ENCODE assay signal across 8 cellular contexts in genomic region chr6:26103141-26103769, GRCh38.
DNase-seq lines count a peak whose midpoint lies in the region; ATAC-seq and TF ChIP-seq lines count a peak whose summit lies in the region.

No MANE protein-coding gene starts in this region.

- peak overlapping the region; percentile 60 for H3K9ac ChIP-seq in OCI-LY1 (ENCODE audit: low read length)

- peak overlapping the region; percentile 85 to 90 (median 87) for H3K4me3 Mint-ChIP-seq in nephron

- DNase-seq in DMS53 treated with DMSO at 0.1 percent for 48 hours (lab: John Stamatoyannopoulos, UW; ENCODE audit: unreplicated experiment) (peak; percentile 54), HAP-1 (ENCODE audit: low spot score in 2 of 2) (peak; percentile 12 to 65), inferior parietal cortex (ENCODE audit: extremely low spot score) (no peak), middle frontal gyrus (ENCODE audit: extremely low spot score, low spot score) (no peak)
- DNase-seq in effector memory CD4-positive, alpha-beta T cell = no peak

- H3K27ac Mint-ChIP-seq in nephron = peak overlapping the region; percentile 84 to 98 (median 95)

- TF ChIP-seq CTCF in OCI-LY1 (IDR thresholded peaks at IDR 0.05; ENCODE audit: low read length) (no peak), nephron (IDR thresholded peaks at IDR 0.05; ENCODE audit: unreplicated experiment in 3 of 3) (no peak)

- H3K4me1 Mint-ChIP-seq in nephron = peaks cover 16% of the 10 kb centered on the region

- no peaks in the 10 kb centered on the region for H3K79me2 ChIP-seq in OCI-LY1 (ENCODE audit: insufficient read depth, low read length)

- no peaks in the 10 kb centered on the region for H3K36me3 Mint-ChIP-seq in nephron (ENCODE audit: low read depth)

- H3K9me2 ChIP-seq in OCI-LY1 (ENCODE audit: low read depth, low read length) = no peaks in the 10 kb centered on the region

- H3K27me3 ChIP-seq in HAP-1 (ENCODE audit: low read depth) (no peaks in the 10 kb centered on the region), OCI-LY1 (ENCODE audit: insufficient read depth, low read length) (no peaks in the 10 kb centered on the region)
- no peaks in the 10 kb centered on the region for H3K27me3 ChIP-seq in effector memory CD4-positive, alpha-beta T cell (replicated peaks; ENCODE audit: control insufficient read depth, insufficient read depth, low read length, poor library complexity, severe bottlenecking)

- peak overlapping the region; percentile 96 for H3K27ac ChIP-seq in OCI-LY1 (ENCODE audit: low read depth, low read length, poor library complexity, severe bottlenecking)
- peak overlapping the region; percentile 83 for H3K27ac ChIP-seq in effector memory CD4-positive, alpha-beta T cell (ENCODE audit: insufficient read depth, low read length, poor library complexity, severe bottlenecking)

- H3K4me1 ChIP-seq in HAP-1 = peaks cover 21% of the 10 kb centered on the region
- peaks cover 23% of the 10 kb centered on the region for H3K4me1 ChIP-seq in OCI-LY1 (ENCODE audit: insufficient read depth, low read length, severe bottlenecking)
- peaks cover 9% of the 10 kb centered on the region for H3K4me1 ChIP-seq in effector memory CD4-positive, alpha-beta T cell (ENCODE audit: control insufficient read depth, insufficient read depth, low read length, poor library complexity, severe bottlenecking)

- peak overlapping the region; percentile 64 for H3K4me2 ChIP-seq in OCI-LY1 (ENCODE audit: low read length)

- H3K9me3 ChIP-seq in HAP-1 (no peaks in the 10 kb centered on the region; the same call in none of the 2 replicates), OCI-LY1 (ENCODE audit: low read length) (0 out of 2 replicates have a peak, but pooled peaks cover 6% of the 10 kb centered on the region)
- no peaks in the 10 kb centered on the region for H3K9me3 ChIP-seq in effector memory CD4-positive, alpha-beta T cell (ENCODE audit: control insufficient read depth, low read length)

- in situ Hi-C loops in HAP-1 (cut with MboI; ENCODE audit: low sequenced_read_pairs) = loop anchor here (5.0 kb wide), 1 partner anchor 36 kb away; no protein-coding TSS in a partner anchor

- H3K36me3 ChIP-seq in HAP-1 (replicated peaks) = no peaks in the 10 kb centered on the region
- H3K36me3 ChIP-seq in OCI-LY1 (ENCODE audit: insufficient read depth, low read length) = no peaks in the 10 kb centered on the region
- no peaks in the 10 kb centered on the region for H3K36me3 ChIP-seq in effector memory CD4-positive, alpha-beta T cell (ENCODE audit: control insufficient read depth, insufficient read depth, low read length)

- H3K27me3 Mint-ChIP-seq in nephron (ENCODE audit: low read depth) = no peaks in the 10 kb centered on the region

- no peaks in the 10 kb centered on the region for H4K20me1 ChIP-seq in OCI-LY1 (ENCODE audit: insufficient read depth, low read length)

- no peak for ATAC-seq in GM18858 (IDR thresholded peaks at IDR 0.05; ENCODE audit: unreplicated experiment)

- 0 out of 2 replicates have a peak, but pooled peaks cover 3% of the 10 kb centered on the region for H3F3A ChIP-seq in OCI-LY1 (ENCODE audit: insufficient read depth, low read length)

- H3K4me3 ChIP-seq in HAP-1 (peak overlapping the region; percentile 5), OCI-LY1 (ENCODE audit: low read depth, low read length, poor library complexity, severe bottlenecking) (peak overlapping the region; percentile 61)
- no peak overlapping the region for H3K4me3 ChIP-seq in effector memory CD4-positive, alpha-beta T cell (ENCODE audit: insufficient read depth, low read depth, low read length, poor library complexity, severe bottlenecking)

- H2AFZ ChIP-seq in OCI-LY1 (ENCODE audit: low read length) = no peak overlapping the region

- peaks cover 12% of the 10 kb centered on the region for H3K9me3 Mint-ChIP-seq in nephron

Comparison
In these comparisons a context has a peak if more than half of its experiments do, and no peak if none do; other contexts are left out.
1. DNase-seq: peak in DMS53 treated with DMSO at 0.1 percent for 48 hours (single experiment) and HAP-1 (2 of 2); none in effector memory CD4-positive, alpha-beta T cell (0 of 3), inferior parietal cortex (single experiment) and middle frontal gyrus (single experiment).